In the genomic region with DNA sequence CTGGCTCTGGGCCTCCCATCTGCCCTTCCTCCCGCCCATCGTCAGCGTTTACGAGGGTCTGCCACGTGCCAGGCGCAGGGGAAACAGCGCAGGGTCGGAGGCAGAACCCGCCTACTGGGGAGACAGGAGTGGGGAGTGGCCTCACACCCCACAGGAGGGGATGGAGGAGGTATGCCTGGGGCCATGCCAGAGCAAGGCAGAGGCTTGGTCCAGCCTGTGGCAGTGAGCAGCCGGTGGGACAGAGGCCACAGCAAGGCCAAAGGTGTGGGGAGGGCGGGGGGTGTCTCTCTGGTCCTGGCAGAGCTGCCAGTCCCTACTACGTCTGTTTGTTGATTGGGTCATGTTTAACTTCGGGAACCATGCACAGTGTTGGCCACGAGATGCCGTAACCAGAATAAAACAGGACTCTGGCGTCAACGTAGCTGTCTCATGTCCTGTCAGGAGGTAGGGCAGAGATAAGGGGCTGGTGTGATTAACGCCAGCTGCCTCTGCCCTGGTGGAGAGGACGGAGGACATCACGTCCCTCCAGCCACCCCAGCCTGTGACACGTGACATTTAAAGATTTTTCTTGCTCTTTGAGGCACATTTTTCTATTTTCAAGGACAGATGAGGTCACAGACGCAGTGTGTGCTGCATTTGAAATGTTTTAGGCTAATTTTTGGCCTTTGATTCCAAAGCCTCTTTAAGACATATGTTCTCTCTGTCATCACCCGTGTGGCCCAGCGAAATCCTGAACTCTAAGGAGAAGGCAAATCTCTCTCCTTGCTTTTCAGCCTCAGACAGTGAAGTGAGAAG, we compare ENCODE assay signal across 8 cellular contexts.
DNase-seq lines count a peak whose midpoint lies in the region; ATAC-seq and TF ChIP-seq lines count a peak whose summit lies in the region.
"Not testable (repeated sequence)": the region's sequence is repeated elsewhere in the genome, so short reads cannot be mapped to it uniquely, and the experiment has no call there.

No MANE protein-coding gene starts in this region.

- H3K4me3 ChIP-seq in fibroblast of lung (replicated peaks in 1 of 4; ENCODE audit: control extremely low read depth in 1 of 4, insufficient read depth in 1 of 4, low read depth in 3 of 4, low read length in 4 of 4); right cardiac atrium (ENCODE audit: low read length); upper lobe of right lung: not testable (repeated sequence)

- not testable (repeated sequence) for H4K20me1 ChIP-seq in fibroblast of lung (ENCODE audit: control insufficient read depth, extremely low read depth, insufficient read depth, low read length)

- ATAC-seq in right cardiac atrium (peak; percentile 88 to 89), sciatic nerve (peak; percentile 68), upper lobe of right lung (peak; percentile 75)

- H3K4me1 ChIP-seq in fibroblast of lung (ENCODE audit: control insufficient read depth, extremely low read depth, insufficient read depth, low read length); right cardiac atrium (ENCODE audit: control insufficient read depth, insufficient read depth, low read length): not testable (repeated sequence)
- peaks cover 19% of the 10 kb centered on the region for H3K4me1 ChIP-seq in upper lobe of right lung

- not testable (repeated sequence) for H3K27me3 Mint-ChIP-seq in brain; mesothelial cell of epicardium (ENCODE audit: low read depth)

- DNase-seq in CD1c-positive myeloid dendritic cell (ENCODE audit: extremely low spot score) = peak; percentile 42
- DNase-seq in OCI-M1 (lab: John Stamatoyannopoulos, UW) = peak; percentile 45
- peak in 1 of 2 donors; percentile 92 for DNase-seq in fibroblast of lung (ENCODE audit: low read depth in 2 of 2)
- DNase-seq in right cardiac atrium = peak; percentile 89 to 95 (median 93)
- DNase-seq in mesothelial cell of epicardium (ENCODE audit: low spot score in 2 of 2, unreplicated experiment in 2 of 2); sciatic nerve (ENCODE audit: low spot score): not testable (repeated sequence)
- peak; percentile 74 for DNase-seq in upper lobe of right lung

- TF ChIP-seq CTCF in brain (conservative IDR thresholded peaks at IDR 0.05); fibroblast of lung (conservative IDR thresholded peaks at IDR 0.05 in 1 of 2, IDR thresholded peaks at IDR 0.05 in 1 of 2; ENCODE audit: low read depth in 1 of 2, low read length in 2 of 2); mesothelial cell of epicardium (IDR thresholded peaks at IDR 0.05; ENCODE audit: unreplicated experiment); upper lobe of right lung (IDR thresholded peaks at IDR 0.05): not testable (repeated sequence)

- H3K9me3 Mint-ChIP-seq in brain = peaks cover 0 to 15% (median 4%) of the 10 kb centered on the region in 5 experiments
- H3K9me3 Mint-ChIP-seq in mesothelial cell of epicardium = not testable (repeated sequence)

- not testable (repeated sequence) for H3K9ac ChIP-seq in fibroblast of lung (ENCODE audit: insufficient read depth, low read length)

- H3K36me3 ChIP-seq in fibroblast of lung (ENCODE audit: control insufficient read depth, insufficient read depth, low read length); upper lobe of right lung: not testable (repeated sequence)

- H3K4me2 ChIP-seq in fibroblast of lung (ENCODE audit: extremely low read depth, insufficient read depth, low read length) = not testable (repeated sequence)

- intact Hi-C loops in right cardiac atrium (cut with DNase I); sciatic nerve (cut with DNase I); upper lobe of right lung (cut with DNase I): not testable (repeated sequence)

- H2AFZ ChIP-seq in fibroblast of lung (ENCODE audit: low read length) = not testable (repeated sequence)

- not testable (repeated sequence) for H3K36me3 Mint-ChIP-seq in brain, mesothelial cell of epicardium

- H3K27me3 ChIP-seq in fibroblast of lung (ENCODE audit: control insufficient read depth, insufficient read depth, low read length); right cardiac atrium (ENCODE audit: control insufficient read depth, insufficient read depth); upper lobe of right lung: not testable (repeated sequence)

- not testable (repeated sequence) for H3K79me2 ChIP-seq in fibroblast of lung (ENCODE audit: control insufficient read depth, insufficient read depth, low read length)

- 19% methylated on average over 24 of the region's 24 CpGs for WGBS in right cardiac atrium

- H3K27ac ChIP-seq in fibroblast of lung (ENCODE audit: insufficient read depth, low read length) = peak overlapping the region; percentile 48
- H3K27ac ChIP-seq in right cardiac atrium (ENCODE audit: low read length) = peak overlapping the region; percentile 97
- peak overlapping the region; percentile 75 for H3K27ac ChIP-seq in upper lobe of right lung

- H3K4me1 Mint-ChIP-seq in brain (peaks cover 16% of the 10 kb centered on the region), mesothelial cell of epicardium (peaks cover 15% of the 10 kb centered on the region)

- H3K4me3 Mint-ChIP-seq in brain, mesothelial cell of epicardium: not testable (repeated sequence)

- peak overlapping the region in 4 of 5 experiments; percentile 45 to 89 (median 82) for H3K27ac Mint-ChIP-seq in brain
- peak overlapping the region; percentile 86 for H3K27ac Mint-ChIP-seq in mesothelial cell of epicardium

- H3K9me3 ChIP-seq in fibroblast of lung (ENCODE audit: control insufficient read depth, insufficient read depth, low read depth, low read length); right cardiac atrium (ENCODE audit: control insufficient read depth, low read length); upper lobe of right lung: not testable (repeated sequence)
